Comparison of ENCODE assay signal across 16 cellular contexts in the genomic region with DNA sequence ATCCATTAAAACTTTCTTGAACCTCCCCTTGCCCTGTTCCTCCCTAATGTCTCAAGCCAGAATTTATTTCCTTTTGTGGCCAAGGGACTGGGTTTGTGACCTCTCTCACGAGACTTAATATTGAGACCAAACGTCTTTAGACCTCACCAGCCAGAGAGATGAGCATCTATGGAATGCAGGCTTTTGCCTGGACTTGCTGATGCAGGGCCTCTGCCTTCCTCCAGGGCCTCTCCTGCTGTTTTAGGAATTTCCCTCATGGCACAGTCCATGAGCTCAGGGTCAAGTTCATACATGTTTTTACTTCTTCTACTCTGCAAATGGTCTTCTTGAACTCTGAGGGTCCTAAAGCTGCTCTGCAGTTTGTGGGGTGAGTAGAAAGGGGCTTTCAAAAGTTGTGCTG. TPM values are rescaled to one million over a fixed set of nuclear protein-coding genes. Genes with fewer than 3 reads are reported as not detected.
A peak's percentile ranks its signal among the peaks of the same experiment; 100 is the strongest.
DNase-seq lines count a peak whose midpoint lies in the region; FAIRE-seq and TF ChIP-seq lines count a peak whose summit lies in the region.
"Had no signal": no experiment of that assay in that cellular context is flagged by ENCODE, and none has a peak within 500 bp of the region (broad histone marks: within the 10 kb centered on the region; RNA-seq: fewer than 3 reads in every experiment).

No MANE protein-coding gene starts in this region.

- H3K4me1 ChIP-seq in colonic mucosa = peaks cover 5% of the 10 kb centered on the region

- H3K9me3 Mint-ChIP-seq in MCF 10A (ENCODE audit: unreplicated experiment) = no peaks in the 10 kb centered on the region
- H3K9me3 Mint-ChIP-seq in activated T-helper 1 cell treated with anti-CD3 and anti-CD28 coated beads, Interleukin-12 subunit alpha, Interleukin-12 subunit beta, Interleukin-2, Interleukin-4 antibody, amounts not matched to agents 30 ng/mL and 10 ng/mL and 1 ng/mL, durations not matched to agents 14 hours and 24 hours and 36 hours = peaks cover 9% of the 10 kb centered on the region

- peak overlapping the region; percentile 54 for H3K4me3 Mint-ChIP-seq in MCF 10A (ENCODE audit: unreplicated experiment)
- no peak overlapping the region for H3K4me3 Mint-ChIP-seq in activated T-helper 1 cell treated with anti-CD3 and anti-CD28 coated beads, Interleukin-12 subunit alpha, Interleukin-12 subunit beta, Interleukin-2, Interleukin-4 antibody, amounts not matched to agents 30 ng/mL and 10 ng/mL and 1 ng/mL, durations not matched to agents 14 hours and 24 hours and 36 hours
- H3K4me3 Mint-ChIP-seq: activated naive CD8-positive, alpha-beta T cell treated with anti-CD3 and anti-CD28 coated beads, Interleukin-2, amount 50 U/mL, for 24 hours; IgD-negative memory B cell had no signal

- POLR2A ChIA-PET in MCF 10A (lab: Yijun Ruan, JAX) = interaction anchor here (0.7 to 7.9 kb wide), 15 partner anchors 10 to 128 kb away, joined by 3 to 112 read pairs (median 4); partner anchors contain the start of genes CKAP2L, IL1A and IL1B

- H3K9ac ChIP-seq in colonic mucosa (ENCODE audit: low read depth in 2 of 2, low read length in 2 of 2) = no peak overlapping the region

- no peaks in the 10 kb centered on the region for H3K36me3 ChIP-seq in colonic mucosa
- H3K36me3 ChIP-seq: neutrophil had no signal

- CTCF ChIA-PET in MCF 10A (lab: Yijun Ruan, JAX) = interaction anchor here (0.6 to 2.0 kb wide), 5 partner anchors 35 to 128 kb away, joined by 3 to 12 read pairs (median 3); no protein-coding TSS in a partner anchor

- intact Hi-C loops in MCF 10A (cut with micrococcal nuclease) (no loop called here), colonic mucosa (cut with DNase I) (no loop called here)
- intact Hi-C loops in activated T-helper 1 cell treated with anti-CD3 and anti-CD28 coated beads, Interleukin-12 subunit alpha, Interleukin-12 subunit beta, Interleukin-2, Interleukin-4 antibody, amounts not matched to agents 30 ng/mL and 10 ng/mL and 1 ng/mL, durations not matched to agents 14 hours and 24 hours and 36 hours (cut with micrococcal nuclease) = no loop called here

- H3K27ac Mint-ChIP-seq in MCF 10A (ENCODE audit: low read depth, unreplicated experiment) = peak overlapping the region; percentile 97
- H3K27ac Mint-ChIP-seq in activated T-helper 1 cell treated with anti-CD3 and anti-CD28 coated beads, Interleukin-12 subunit alpha, Interleukin-12 subunit beta, Interleukin-2, Interleukin-4 antibody, amounts not matched to agents 30 ng/mL and 10 ng/mL and 1 ng/mL, durations not matched to agents 14 hours and 24 hours and 36 hours = no peak overlapping the region
- H3K27ac Mint-ChIP-seq: activated naive CD8-positive, alpha-beta T cell treated with anti-CD3 and anti-CD28 coated beads, Interleukin-2, amount 50 U/mL, for 24 hours had no signal

- DNase-seq in 8988T (peak; percentile 37), HTR-8/SVneo (ENCODE audit: insufficient read length, low spot score) (peak; percentile 71), MCF 10A (ENCODE audit: unreplicated experiment) (peak; percentile 83), iris pigment epithelial cell (ENCODE audit: low read depth) (peak; percentile 55), pons (ENCODE audit: low spot score) (no peak), colonic mucosa (no peak), caudate nucleus (lab: John Stamatoyannopoulos, UW) (no peak)
- DNase-seq in activated T-helper 1 cell treated with anti-CD3 and anti-CD28 coated beads, Interleukin-12 subunit alpha, Interleukin-12 subunit beta, Interleukin-2, Interleukin-4 antibody, amounts not matched to agents 30 ng/mL and 10 ng/mL and 1 ng/mL, durations not matched to agents 14 hours and 24 hours and 36 hours (ENCODE audit: low spot score) = no peak
- DNase-seq: activated CD8-positive, alpha-beta memory T cell treated with anti-CD3 and anti-CD28 coated beads for 24 hours; activated naive CD8-positive, alpha-beta T cell treated with anti-CD3 and anti-CD28 coated beads, Interleukin-2, amount 50 U/mL, for 24 hours; NCI-H187 treated with DMSO at 0.1 percent for 48 hours; stimulated activated CD4-positive, alpha-beta T cell treated with anti-CD3 and anti-CD28 coated beads, Interleukin-2, amount 100 ng/mL, for 24 hours; stimulated activated naive CD4-positive, alpha-beta T cell treated with Interleukin-2 at 50 U/mL for 16 hours had no signal

- no peak overlapping the region for H3K4me3 ChIP-seq in colonic mucosa

- H3K27me3 Mint-ChIP-seq in MCF 10A (ENCODE audit: insufficient read depth, unreplicated experiment) = no peaks in the 10 kb centered on the region
- peaks cover 5% of the 10 kb centered on the region for H3K27me3 Mint-ChIP-seq in activated T-helper 1 cell treated with anti-CD3 and anti-CD28 coated beads, Interleukin-12 subunit alpha, Interleukin-12 subunit beta, Interleukin-2, Interleukin-4 antibody, amounts not matched to agents 30 ng/mL and 10 ng/mL and 1 ng/mL, durations not matched to agents 14 hours and 24 hours and 36 hours (ENCODE audit: insufficient read depth)
- H3K27me3 Mint-ChIP-seq: activated naive CD8-positive, alpha-beta T cell treated with anti-CD3 and anti-CD28 coated beads, Interleukin-2, amount 50 U/mL, for 24 hours; IgD-negative memory B cell had no signal

- H3K27ac ChIP-seq in colonic mucosa (no peak overlapping the region), caudate nucleus (ENCODE audit: low read depth, low read length) (no peak overlapping the region)
- H3K27ac ChIP-seq: neutrophil had no signal

- no peaks in the 10 kb centered on the region for H3K9me3 ChIP-seq in colonic mucosa
- H3K9me3 ChIP-seq: neutrophil had no signal

- no peak for FAIRE-seq in HTR-8/SVneo (lab: Jason Lieb, UNC)

- no peaks in the 10 kb centered on the region for H3K27me3 ChIP-seq in colonic mucosa
- H3K27me3 ChIP-seq: neutrophil had no signal

- BruUV-seq in MCF 10A (replicated peaks; lab: Mats Ljungman, UMichigan) = no TSS peak

- TF ChIP-seq CTCF in MCF 10A (IDR thresholded peaks at IDR 0.05; ENCODE audit: unreplicated experiment) = no peak
- no peak for TF ChIP-seq CTCF in colonic mucosa (IDR thresholded peaks at IDR 0.05)

- H3K4me1 Mint-ChIP-seq in MCF 10A (ENCODE audit: insufficient read depth, unreplicated experiment) = peaks cover 59% of the 10 kb centered on the region
- H3K4me1 Mint-ChIP-seq in activated T-helper 1 cell treated with anti-CD3 and anti-CD28 coated beads, Interleukin-12 subunit alpha, Interleukin-12 subunit beta, Interleukin-2, Interleukin-4 antibody, amounts not matched to agents 30 ng/mL and 10 ng/mL and 1 ng/mL, durations not matched to agents 14 hours and 24 hours and 36 hours (ENCODE audit: low read depth) = peaks cover 23% of the 10 kb centered on the region

- peaks cover 6% of the 10 kb centered on the region for H3K36me3 Mint-ChIP-seq in MCF 10A (ENCODE audit: insufficient read depth, unreplicated experiment)
- peaks cover 7% of the 10 kb centered on the region for H3K36me3 Mint-ChIP-seq in activated T-helper 1 cell treated with anti-CD3 and anti-CD28 coated beads, Interleukin-12 subunit alpha, Interleukin-12 subunit beta, Interleukin-2, Interleukin-4 antibody, amounts not matched to agents 30 ng/mL and 10 ng/mL and 1 ng/mL, durations not matched to agents 14 hours and 24 hours and 36 hours (ENCODE audit: low read depth)
- H3K36me3 Mint-ChIP-seq: IgD-negative memory B cell had no signal

RNA-seq across cellular contexts. Expression of gene IL1B, which starts 22.3 kb away (rescaled TPM):
- total RNA-seq in MCF 10A (2022) (5.4 and 5.5 TPM in 2 replicates), colonic mucosa (1 to 10 TPM; 1.6 to 5.7 TPM)
- total RNA-seq in activated T-helper 1 cell treated with anti-CD3 and anti-CD28 coated beads, Interleukin-12 subunit alpha, Interleukin-12 subunit beta, Interleukin-2, Interleukin-4 antibody, amounts not matched to agents 30 ng/mL and 10 ng/mL and 1 ng/mL, durations not matched to agents 14 hours and 24 hours and 36 hours = 0.23 and 0.44 TPM in 2 replicates
- total RNA-seq: T-helper 1 cell treated with Interleukin-12 subunit alpha and Interleukin-12 subunit beta and Interleukin-4 antibody, amounts not matched to agents 30 ng/mL and 1 ng/mL, for 36 hours had no signal

RNA-seq across cellular contexts. Expression of gene IL1A, which starts 30.0 kb away (rescaled TPM):
- total RNA-seq in MCF 10A (2022) (99.1 and 170 TPM in 2 replicates), colonic mucosa (under 1 TPM in 1 of 2 donors, not detected in 1; 0.45 TPM)
- 7.5 and 7.8 TPM in 2 replicates for total RNA-seq in activated T-helper 1 cell treated with anti-CD3 and anti-CD28 coated beads, Interleukin-12 subunit alpha, Interleukin-12 subunit beta, Interleukin-2, Interleukin-4 antibody, amounts not matched to agents 30 ng/mL and 10 ng/mL and 1 ng/mL, durations not matched to agents 14 hours and 24 hours and 36 hours

RNA-seq across cellular contexts. Expression of gene CKAP2L, which starts 49.9 kb away (rescaled TPM):
- 14.7 and 21.6 TPM in 2 replicates for total RNA-seq in MCF 10A (2022)
- 10 to 100 TPM in 1 of 2 donors, 1 to 10 TPM in 1; 6.4 to 13.5 TPM for total RNA-seq in colonic mucosa
- total RNA-seq in activated T-helper 1 cell treated with anti-CD3 and anti-CD28 coated beads, Interleukin-12 subunit alpha, Interleukin-12 subunit beta, Interleukin-2, Interleukin-4 antibody, amounts not matched to agents 30 ng/mL and 10 ng/mL and 1 ng/mL, durations not matched to agents 14 hours and 24 hours and 36 hours = 20.9 and 21.2 TPM in 2 replicates

Comparison
In these comparisons a context has a peak if more than half of its experiments do, and no peak if none do; other contexts are left out.
1. DNase-seq: peak in 8988T (single experiment), HTR-8/SVneo (single experiment), MCF 10A (single experiment) and iris pigment epithelial cell (single experiment); none in pons (single experiment), colonic mucosa (single experiment), caudate nucleus (0 of 61) and activated T-helper 1 cell treated with anti-CD3 and anti-CD28 coated beads, Interleukin-12 subunit alpha, Interleukin-12 subunit beta, Interleukin-2, Interleukin-4 antibody, amounts not matched to agents 30 ng/mL and 10 ng/mL and 1 ng/mL, durations not matched to agents 14 hours and 24 hours and 36 hours (single experiment).
2. RNA of gene IL1A, which starts 30.0 kb away (total RNA-seq): 99.1 to 170 TPM in MCF 10A; 7.5 to 7.8 TPM in activated T-helper 1 cell treated with anti-CD3 and anti-CD28 coated beads, Interleukin-12 subunit alpha, Interleukin-12 subunit beta, Interleukin-2, Interleukin-4 antibody, amounts not matched to agents 30 ng/mL and 10 ng/mL and 1 ng/mL, durations not matched to agents 14 hours and 24 hours and 36 hours and 0.45 TPM in colonic mucosa; every median in the first group is over 10 times any median in the second.